Comparison of ENCODE assay signal across 9 cellular contexts in genomic region chr1:183655562-183656075, GRCh38. TPM values are rescaled to one million over a fixed set of nuclear protein-coding genes. Genes with fewer than 3 reads are reported as not detected.
DNase-seq lines count a peak whose midpoint lies in the region; ATAC-seq, FAIRE-seq and TF ChIP-seq lines count a peak whose summit lies in the region.
"Had no signal": no experiment of that assay in that cellular context is flagged by ENCODE, and none has a peak within 500 bp of the region (broad histone marks: within the 10 kb centered on the region; RNA-seq: fewer than 3 reads in every experiment).

No MANE protein-coding gene starts in this region.

- intact Hi-C loops in activated T-helper 1 cell treated with anti-CD3 and anti-CD28 coated beads, Interleukin-12 subunit alpha, Interleukin-12 subunit beta, Interleukin-2, Interleukin-4 antibody, amounts not matched to agents 30 ng/mL and 10 ng/mL and 1 ng/mL, durations not matched to agents 14 hours and 24 hours and 36 hours (cut with micrococcal nuclease): loop anchor here (1.0 to 2.0 kb wide), 6 partner anchors 30 to 567 kb away; no protein-coding TSS in a partner anchor

- ATAC-seq in GM19452 (IDR thresholded peaks at IDR 0.05; ENCODE audit: unreplicated experiment): peak; percentile 56

- peak; percentile 92 for TF ChIP-seq CTCF in LNCAP (IDR thresholded peaks at IDR 0.05)
- TF ChIP-seq CTCF in fibroblast of the aortic adventitia (IDR thresholded peaks at IDR 0.05; ENCODE audit: insufficient read depth, low read length): peak; percentile 82
- peak; percentile 80 to 88 for TF ChIP-seq CTCF in suprapubic skin (IDR thresholded peaks at IDR 0.05)

- H3K36me3 Mint-ChIP-seq in activated T-helper 1 cell treated with anti-CD3 and anti-CD28 coated beads, Interleukin-12 subunit alpha, Interleukin-12 subunit beta, Interleukin-2, Interleukin-4 antibody, amounts not matched to agents 30 ng/mL and 10 ng/mL and 1 ng/mL, durations not matched to agents 14 hours and 24 hours and 36 hours (ENCODE audit: low read depth): peaks cover 3% of the 10 kb centered on the region
- H3K36me3 Mint-ChIP-seq: IgD-negative memory B cell had no signal

- no peaks in the 10 kb centered on the region for H3K9me3 Mint-ChIP-seq in activated T-helper 1 cell treated with anti-CD3 and anti-CD28 coated beads, Interleukin-12 subunit alpha, Interleukin-12 subunit beta, Interleukin-2, Interleukin-4 antibody, amounts not matched to agents 30 ng/mL and 10 ng/mL and 1 ng/mL, durations not matched to agents 14 hours and 24 hours and 36 hours
- H3K9me3 Mint-ChIP-seq: IgD-negative memory B cell had no signal

- H3K36me3 ChIP-seq in suprapubic skin: no peaks in the 10 kb centered on the region

- FAIRE-seq in RCC 7860 (lab: Jason Lieb, UNC): peak; percentile 47

- H3K4me3 Mint-ChIP-seq in activated T-helper 1 cell treated with anti-CD3 and anti-CD28 coated beads, Interleukin-12 subunit alpha, Interleukin-12 subunit beta, Interleukin-2, Interleukin-4 antibody, amounts not matched to agents 30 ng/mL and 10 ng/mL and 1 ng/mL, durations not matched to agents 14 hours and 24 hours and 36 hours: no peak overlapping the region
- H3K4me3 Mint-ChIP-seq: IgD-negative memory B cell had no signal

- WGBS in suprapubic skin: 6% methylated on average over 4 of the region's 4 CpGs

- no peaks in the 10 kb centered on the region for H3K9me3 ChIP-seq in suprapubic skin

- H3K4me1 Mint-ChIP-seq in activated T-helper 1 cell treated with anti-CD3 and anti-CD28 coated beads, Interleukin-12 subunit alpha, Interleukin-12 subunit beta, Interleukin-2, Interleukin-4 antibody, amounts not matched to agents 30 ng/mL and 10 ng/mL and 1 ng/mL, durations not matched to agents 14 hours and 24 hours and 36 hours (ENCODE audit: low read depth): peaks cover 48% of the 10 kb centered on the region

- no peaks in the 10 kb centered on the region for H3K27me3 Mint-ChIP-seq in activated T-helper 1 cell treated with anti-CD3 and anti-CD28 coated beads, Interleukin-12 subunit alpha, Interleukin-12 subunit beta, Interleukin-2, Interleukin-4 antibody, amounts not matched to agents 30 ng/mL and 10 ng/mL and 1 ng/mL, durations not matched to agents 14 hours and 24 hours and 36 hours (ENCODE audit: insufficient read depth)
- H3K27me3 Mint-ChIP-seq: IgD-negative memory B cell had no signal

- TF ChIP-seq POLR2A in suprapubic skin (IDR thresholded peaks at IDR 0.05): no peak

- TF ChIP-seq EP300 in suprapubic skin (IDR thresholded peaks at IDR 0.05): no peak

- no peaks in the 10 kb centered on the region for H3K27me3 ChIP-seq in suprapubic skin

- peak in 12 of 14 donors; percentile 15 to 70 (median 54) for DNase-seq in C1 segment of cervical spinal cord (lab: John Stamatoyannopoulos, UW)
- DNase-seq in RCC 7860 (ENCODE audit: low spot score): peak; percentile 62
- DNase-seq in activated T-helper 1 cell treated with anti-CD3 and anti-CD28 coated beads, Interleukin-12 subunit alpha, Interleukin-12 subunit beta, Interleukin-2, Interleukin-4 antibody, amounts not matched to agents 30 ng/mL and 10 ng/mL and 1 ng/mL, durations not matched to agents 14 hours and 24 hours and 36 hours (ENCODE audit: low spot score): peak; percentile 52
- DNase-seq in fibroblast of the aortic adventitia (ENCODE audit: low read depth): peak; percentile 93
- DNase-seq in non-pigmented ciliary epithelial cell (ENCODE audit: low read depth): peak; percentile 52
- DNase-seq in suprapubic skin (ENCODE audit: low spot score in 2 of 2): peak; percentile 85 to 88

- peaks cover 3% of the 10 kb centered on the region for H3K4me1 ChIP-seq in suprapubic skin

- H3K27ac ChIP-seq in suprapubic skin: no peak overlapping the region

- H3K27ac Mint-ChIP-seq in activated T-helper 1 cell treated with anti-CD3 and anti-CD28 coated beads, Interleukin-12 subunit alpha, Interleukin-12 subunit beta, Interleukin-2, Interleukin-4 antibody, amounts not matched to agents 30 ng/mL and 10 ng/mL and 1 ng/mL, durations not matched to agents 14 hours and 24 hours and 36 hours: peak overlapping the region; percentile 0
- H3K27ac Mint-ChIP-seq: IgD-negative memory B cell had no signal

- H3K4me3 ChIP-seq in fibroblast of the aortic adventitia (ENCODE audit: low read depth, low read length) (no peak overlapping the region), suprapubic skin (no peak overlapping the region)

RNA-seq across cellular contexts. Expression of gene APOBEC4, which starts 2.5 kb away (rescaled TPM):
- not detected in 2 replicates for total RNA-seq in activated T-helper 1 cell treated with anti-CD3 and anti-CD28 coated beads, Interleukin-12 subunit alpha, Interleukin-12 subunit beta, Interleukin-2, Interleukin-4 antibody, amounts not matched to agents 30 ng/mL and 10 ng/mL and 1 ng/mL, durations not matched to agents 14 hours and 24 hours and 36 hours
- total RNA-seq in fibroblast of the aortic adventitia (ENCODE audit: low replicate concordance) (not detected in 2 replicates), suprapubic skin (not detected)

RNA-seq across cellular contexts. Expression of gene ARPC5, which starts 20.0 kb away (rescaled TPM):
- total RNA-seq in activated T-helper 1 cell treated with anti-CD3 and anti-CD28 coated beads, Interleukin-12 subunit alpha, Interleukin-12 subunit beta, Interleukin-2, Interleukin-4 antibody, amounts not matched to agents 30 ng/mL and 10 ng/mL and 1 ng/mL, durations not matched to agents 14 hours and 24 hours and 36 hours: 146 and 154 TPM in 2 replicates
- 112 and 312 TPM in 2 replicates for total RNA-seq in fibroblast of the aortic adventitia (ENCODE audit: low replicate concordance)
- 10 to 100 TPM; 45.1 to 66.9 (median 52.5) TPM for total RNA-seq in suprapubic skin
